Comparison of ENCODE assay signal across 20 cellular contexts in the genomic region with DNA sequence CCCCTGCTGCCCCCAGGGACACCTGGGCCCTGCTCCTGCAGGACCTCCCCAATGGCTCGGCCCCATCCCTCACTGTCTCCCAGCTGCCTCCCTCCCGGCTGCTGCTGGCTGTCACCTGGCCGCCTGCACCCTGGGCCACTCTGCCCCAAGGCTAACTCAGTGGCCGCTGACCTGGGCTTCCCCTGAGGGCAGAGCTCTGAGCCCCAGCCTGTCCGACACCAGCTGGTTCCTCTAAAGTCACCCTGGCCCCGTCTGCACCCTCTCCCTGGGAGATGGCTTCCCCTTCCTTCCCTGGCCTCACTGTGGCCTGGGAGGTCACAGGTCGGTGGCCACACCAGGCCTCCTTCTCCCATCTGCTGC. TPM values are rescaled to one million over a fixed set of nuclear protein-coding genes. Genes with fewer than 3 reads are reported as not detected.
"Had no signal": no experiment of that assay in that cellular context is flagged by ENCODE, and none has a peak within 500 bp of the region (broad histone marks: within the 10 kb centered on the region; RNA-seq: fewer than 3 reads in every experiment).

No MANE protein-coding gene starts in this region.

- H3K4me3 Mint-ChIP-seq: activated B cell treated with CpG ODN at 0.5 μM for 24 hours; activated T-cell treated with anti-CD3 and anti-CD28 coated beads, Interleukin-2, amount 50 U/mL, for 4 hours; T-helper 1 cell treated with Interleukin-12 subunit alpha and Interleukin-12 subunit beta and Interleukin-4 antibody, amounts not matched to agents 30 μg/mL and 1 μg/mL, for 36 hours had no signal

- FAIRE-seq: urothelium cell line had no signal

- H3K4me3 ChIP-seq: adrenal gland, lower lobe of right lung, ovary, SK-N-MC, stomach, thoracic aorta had no signal

- DNase-seq: activated B cell treated with CpG ODN at 0.5 μM for 24 hours; activated CD4-positive, alpha-beta T cell treated with anti-CD3 and anti-CD28 coated beads, Interleukin-2, amount 50 U/mL, for 1 hour; activated gamma-delta T cell treated with Interleukin-2 at 50 U/mL for 16 hours; activated T-cell treated with anti-CD3 and anti-CD28 coated beads, Interleukin-2, amount 50 U/mL, for 4 hours; caudate nucleus; hypothalamus; kidney glomerular epithelial cell; lower lobe of right lung; midbrain; ovary; stimulated activated CD4-positive, alpha-beta T cell treated with anti-CD3 and anti-CD28 coated beads, Interleukin-15, amount 100 ng/mL, for 24 hours; stimulated activated CD4-positive, alpha-beta T cell treated with anti-CD3 and anti-CD28 coated beads, Interleukin-4, amount 100 ng/mL, for 24 hours; stomach had no signal

- H3K36me3 ChIP-seq: ovary had no signal

- H3K27ac ChIP-seq: adrenal gland, lower lobe of right lung, ovary, SK-N-MC, thoracic aorta had no signal

- H3K9me3 Mint-ChIP-seq: activated B cell treated with CpG ODN at 0.5 μM for 24 hours; activated T-cell treated with anti-CD3 and anti-CD28 coated beads, Interleukin-2, amount 50 U/mL, for 4 hours; T-helper 1 cell treated with Interleukin-12 subunit alpha and Interleukin-12 subunit beta and Interleukin-4 antibody, amounts not matched to agents 30 μg/mL and 1 μg/mL, for 36 hours had no signal

- ATAC-seq: activated T-cell treated with anti-CD3 and anti-CD28 coated beads, Interleukin-2, amount 50 U/mL, for 4 hours; esophagus mucosa had no signal

- H3K27me3 ChIP-seq: adrenal gland, ovary, stomach had no signal

- H3K27me3 Mint-ChIP-seq: activated B cell treated with CpG ODN at 0.5 μM for 24 hours had no signal

- H3K9me3 ChIP-seq: adrenal gland, lower lobe of right lung, ovary, stomach, thoracic aorta had no signal

RNA-seq across cellular contexts. Expression of a gene that starts 15.0 kb away (rescaled TPM):
- polyA plus RNA-seq: neural cell had no signal
